1 cellular context compared by ENCODE assay signal in the genomic region with DNA sequence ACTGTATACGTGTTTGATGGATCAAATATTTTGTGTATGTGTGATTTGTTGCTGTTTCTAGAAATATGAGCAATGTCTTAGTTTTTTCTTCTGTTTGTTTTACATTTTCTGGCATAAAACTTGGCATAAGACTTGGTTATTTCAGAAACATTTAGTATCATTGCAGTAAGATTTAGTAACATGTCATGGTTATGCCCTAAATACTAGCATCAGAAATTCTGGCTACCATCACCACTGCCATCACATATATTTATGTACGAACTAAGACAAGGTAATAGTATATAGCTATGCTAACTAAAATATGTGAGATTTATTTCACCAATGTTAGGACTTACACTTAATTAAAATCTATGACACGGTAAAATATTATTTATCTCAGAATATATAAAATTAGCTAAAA.
TF ChIP-seq lines count a peak whose summit lies in the region.

No MANE protein-coding gene starts in this region.

TF ChIP-seq in SK-N-SH treated with all-trans-retinoic acid at 6 μM for 48 hours, 23 proteins besides CTCF, POLR2A, EP300 and RAD21 (continued from another document):
- TF ChIP-seq, protein P1, sequence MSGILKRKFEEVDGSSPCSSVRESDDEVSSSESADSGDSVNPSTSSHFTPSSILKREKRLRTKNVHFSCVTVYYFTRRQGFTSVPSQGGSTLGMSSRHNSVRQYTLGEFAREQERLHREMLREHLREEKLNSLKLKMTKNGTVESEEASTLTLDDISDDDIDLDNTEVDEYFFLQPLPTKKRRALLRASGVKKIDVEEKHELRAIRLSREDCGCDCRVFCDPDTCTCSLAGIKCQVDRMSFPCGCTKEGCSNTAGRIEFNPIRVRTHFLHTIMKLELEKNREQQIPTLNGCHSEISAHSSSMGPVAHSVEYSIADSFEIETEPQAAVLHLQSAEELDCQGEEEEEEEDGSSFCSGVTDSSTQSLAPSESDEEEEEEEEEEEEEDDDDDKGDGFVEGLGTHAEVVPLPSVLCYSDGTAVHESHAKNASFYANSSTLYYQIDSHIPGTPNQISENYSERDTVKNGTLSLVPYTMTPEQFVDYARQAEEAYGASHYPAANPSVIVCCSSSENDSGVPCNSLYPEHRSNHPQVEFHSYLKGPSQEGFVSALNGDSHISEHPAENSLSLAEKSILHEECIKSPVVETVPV (CRISPR knock-in tag; IDR thresholded peaks at IDR 0.05): no peak
- TF ChIP-seq TOX (CRISPR knock-in tag; IDR thresholded peaks at IDR 0.05; ENCODE audit: borderline replicate concordance) (peak; percentile 98; the same call in 1 of the 2 replicates), CSDC2 (CRISPR knock-in tag; IDR thresholded peaks at IDR 0.05) (no peak), ISL1 (CRISPR knock-in tag; IDR thresholded peaks at IDR 0.05) (no peak), ZC3H10 (CRISPR knock-in tag; IDR thresholded peaks at IDR 0.05) (peak; percentile 33; the same call in 1 of the 2 replicates), ZFP3 (CRISPR knock-in tag; IDR thresholded peaks at IDR 0.05) (no peak)
- TF ChIP-seq, protein P2, sequence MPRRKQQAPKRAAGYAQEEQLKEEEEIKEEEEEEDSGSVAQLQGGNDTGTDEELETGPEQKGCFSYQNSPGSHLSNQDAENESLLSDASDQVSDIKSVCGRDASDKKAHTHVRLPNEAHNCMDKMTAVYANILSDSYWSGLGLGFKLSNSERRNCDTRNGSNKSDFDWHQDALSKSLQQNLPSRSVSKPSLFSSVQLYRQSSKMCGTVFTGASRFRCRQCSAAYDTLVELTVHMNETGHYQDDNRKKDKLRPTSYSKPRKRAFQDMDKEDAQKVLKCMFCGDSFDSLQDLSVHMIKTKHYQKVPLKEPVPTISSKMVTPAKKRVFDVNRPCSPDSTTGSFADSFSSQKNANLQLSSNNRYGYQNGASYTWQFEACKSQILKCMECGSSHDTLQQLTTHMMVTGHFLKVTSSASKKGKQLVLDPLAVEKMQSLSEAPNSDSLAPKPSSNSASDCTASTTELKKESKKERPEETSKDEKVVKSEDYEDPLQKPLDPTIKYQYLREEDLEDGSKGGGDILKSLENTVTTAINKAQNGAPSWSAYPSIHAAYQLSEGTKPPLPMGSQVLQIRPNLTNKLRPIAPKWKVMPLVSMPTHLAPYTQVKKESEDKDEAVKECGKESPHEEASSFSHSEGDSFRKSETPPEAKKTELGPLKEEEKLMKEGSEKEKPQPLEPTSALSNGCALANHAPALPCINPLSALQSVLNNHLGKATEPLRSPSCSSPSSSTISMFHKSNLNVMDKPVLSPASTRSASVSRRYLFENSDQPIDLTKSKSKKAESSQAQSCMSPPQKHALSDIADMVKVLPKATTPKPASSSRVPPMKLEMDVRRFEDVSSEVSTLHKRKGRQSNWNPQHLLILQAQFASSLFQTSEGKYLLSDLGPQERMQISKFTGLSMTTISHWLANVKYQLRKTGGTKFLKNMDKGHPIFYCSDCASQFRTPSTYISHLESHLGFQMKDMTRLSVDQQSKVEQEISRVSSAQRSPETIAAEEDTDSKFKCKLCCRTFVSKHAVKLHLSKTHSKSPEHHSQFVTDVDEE (CRISPR knock-in tag; IDR thresholded peaks at IDR 0.05): no peak
